ENCODE assay signal across 28 cellular contexts in the genomic region with DNA sequence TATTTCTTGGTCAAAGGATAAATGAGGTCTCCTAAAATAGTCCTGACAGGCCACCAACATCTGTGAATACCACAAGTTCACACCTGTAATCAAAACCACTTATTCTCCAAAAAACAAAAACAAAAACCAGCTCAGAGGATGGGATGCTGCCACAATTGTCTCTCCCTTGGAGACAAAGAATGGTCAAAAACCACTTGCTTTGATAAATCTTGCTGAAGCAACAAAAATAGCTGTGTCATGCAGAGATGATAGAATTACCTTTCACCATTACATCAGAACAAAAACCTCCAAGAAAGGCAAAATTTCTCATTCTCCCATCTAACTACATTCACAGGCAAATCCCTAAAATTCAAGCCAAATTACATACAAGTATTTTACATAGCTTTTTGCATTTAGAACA.
DNase-seq lines count a peak whose midpoint lies in the region; ATAC-seq, FAIRE-seq and TF ChIP-seq lines count a peak whose summit lies in the region.
"Had no signal": no experiment of that assay in that cellular context is flagged by ENCODE, and none has a peak within 500 bp of the region (broad histone marks: within the 10 kb centered on the region; RNA-seq: fewer than 3 reads in every experiment).

No MANE protein-coding gene starts in this region.

- H2AFZ ChIP-seq in HepG2 (ENCODE audit: low read length): no peak overlapping the region

- H3K79me1 ChIP-seq in mesendoderm (ENCODE audit: low read length): no peaks in the 10 kb centered on the region

- no peak for DNase-seq in HepG2 (ENCODE audit: low spot score)
- no peak for DNase-seq in right lobe of liver
- no peak for DNase-seq in ascending aorta (ENCODE audit: low spot score in 2 of 2)
- DNase-seq in mesendoderm: peak; percentile 37
- DNase-seq in aorta: no peak
- no peak for DNase-seq in stimulated activated naive CD4-positive, alpha-beta T cell treated with Interleukin-2 at 50 U/mL for 16 hours (lab: John Stamatoyannopoulos, UW)
- DNase-seq in pons (ENCODE audit: low spot score): no peak
- DNase-seq in dorsolateral prefrontal cortex: no peak
- DNase-seq: activated CD4-positive, alpha-beta memory T cell treated with anti-CD3 and anti-CD28 coated beads for 36 hours; activated CD8-positive, alpha-beta memory T cell treated with anti-CD3 and anti-CD28 coated beads, Interleukin-2, amount 50 U/mL, for 4 hours; activated naive CD4-positive, alpha-beta T cell treated with anti-CD3 and anti-CD28 coated beads for 36 hours; cortex of kidney; DMS153; endodermal cell; foreskin melanocyte; NCI-H1048; NCI-H187; NCI-H2171; NCI-H524; NK-92 treated with Interleukin-12 subunit alpha and Interleukin-12 subunit beta, amount 100 ng/mL, for 24 hours; Peyer's patch; sigmoid colon; stimulated activated CD4-positive, alpha-beta T cell treated with anti-CD3 and anti-CD28 coated beads, Interleukin-4, amount 100 ng/mL, for 24 hours; T-cell had no signal

- H3K23ac ChIP-seq in mesendoderm (ENCODE audit: low read length): no peak overlapping the region

- H3K18ac ChIP-seq in mesendoderm (ENCODE audit: low read length): peak overlapping the region; percentile 46

- FAIRE-seq in HepG2 (lab: Jason Lieb, UNC): no peak

- ATAC-seq in HepG2 (no peak), right lobe of liver (no peak), aorta (ENCODE audit: low FRiP score) (no peak)
- ATAC-seq: esophagus mucosa; stimulated activated effector memory CD8-positive, alpha-beta T cell treated with anti-CD3 and anti-CD28 coated beads, Interleukin-12 subunit alpha, Interleukin-12 subunit beta, amount 100 ng/mL, for 72 hours; T-cell had no signal

- H3K4me1 ChIP-seq in HepG2 (ENCODE audit: insufficient read depth, low read length): no peaks in the 10 kb centered on the region
- peaks cover 0 to 29% (median 7%) of the 10 kb centered on the region in 4 donors for H3K4me1 ChIP-seq in right lobe of liver
- peaks cover 7 to 35% of the 10 kb centered on the region in 2 donors for H3K4me1 ChIP-seq in ascending aorta
- H3K4me1 ChIP-seq in mesendoderm (ENCODE audit: control insufficient read depth, low read depth, low read length): no peaks in the 10 kb centered on the region
- H3K4me1 ChIP-seq in aorta (ENCODE audit: control insufficient read depth in 1 of 2, insufficient read depth in 2 of 2, low read length in 2 of 2): peaks cover 5 to 16% of the 10 kb centered on the region in 2 donors

- TF ChIP-seq POLR2A in HepG2 (IDR thresholded peaks at IDR 0.05; ENCODE audit: insufficient read depth in 1 of 2, low read depth in 2 of 2, low read length in 2 of 2) (no peak), right lobe of liver (IDR thresholded peaks at IDR 0.05) (no peak)

- TF ChIP-seq EP300 in HepG2 (IDR thresholded peaks at IDR 0.05; ENCODE audit: low read depth in 2 of 2, low read length in 2 of 2) (no peak), HepG2 (CRISPR knock-in tag; IDR thresholded peaks at IDR 0.05; ENCODE audit: borderline replicate concordance) (no peak)

- BruUV-seq in HepG2 (replicated peaks; lab: Mats Ljungman, UMichigan): no TSS peak

- no peak overlapping the region for H3K4me3 ChIP-seq in HepG2 (replicated peaks in 1 of 3; ENCODE audit: insufficient read depth in 1 of 3, low read depth in 2 of 3, low read length in 3 of 3)
- no peak overlapping the region for H3K4me3 ChIP-seq in right lobe of liver
- no peak overlapping the region for H3K4me3 ChIP-seq in ascending aorta
- H3K4me3 ChIP-seq in mesendoderm (ENCODE audit: low read length): no peak overlapping the region
- H3K4me3 ChIP-seq in aorta (ENCODE audit: low read length in 2 of 2): no peak overlapping the region
- no peak overlapping the region for H3K4me3 ChIP-seq in dorsolateral prefrontal cortex
- H3K4me3 ChIP-seq: cardiac muscle cell, Peyer's patch, sigmoid colon, SJSA1 had no signal

- H3K56ac ChIP-seq in mesendoderm (ENCODE audit: low read length): no peak overlapping the region

- TF ChIP-seq RAD21 in HepG2 (CRISPR knock-in tag; IDR thresholded peaks at IDR 0.05): no peak

- H3K9ac ChIP-seq in HepG2 (ENCODE audit: insufficient read depth, low read depth, low read length) (no peak overlapping the region), mesendoderm (ENCODE audit: low read length) (no peak overlapping the region)

- TF ChIP-seq CTCF in HepG2 (CRISPR knock-in tag; IDR thresholded peaks at IDR 0.05) (no peak), right lobe of liver (IDR thresholded peaks at IDR 0.05) (no peak), ascending aorta (IDR thresholded peaks at IDR 0.05) (no peak), dorsolateral prefrontal cortex (IDR thresholded peaks at IDR 0.05 in 54 of 56, conservative IDR thresholded peaks at IDR 0.05 in 2 of 56; ENCODE audit: low read depth in 1 of 56, partially characterized antibody in 56 of 56) (no peak)

- H3K9me3 ChIP-seq in HepG2 (ENCODE audit: low read length): no peaks in the 10 kb centered on the region
- no peaks in the 10 kb centered on the region for H3K9me3 ChIP-seq in right lobe of liver
- no peaks in the 10 kb centered on the region for H3K9me3 ChIP-seq in ascending aorta
- no peaks in the 10 kb centered on the region for H3K9me3 ChIP-seq in aorta (ENCODE audit: control insufficient read depth, low read length)
- H3K9me3 ChIP-seq: Peyer's patch, sigmoid colon, SJSA1 had no signal

- intact Hi-C loops in HepG2 (cut with micrococcal nuclease; ENCODE audit: unreplicated experiment) (no loop called here), right lobe of liver (cut with DNase I) (no loop called here), ascending aorta (cut with DNase I) (loop anchor here (5.0 kb wide), 1 partner anchor 74 kb away; no protein-coding TSS in a partner anchor), aorta (cut with DNase I) (no loop called here), dorsolateral prefrontal cortex (cut with DNase I) (no loop called here)

- no peaks in the 10 kb centered on the region for H3K36me3 ChIP-seq in HepG2 (replicated peaks in 1 of 2; ENCODE audit: control insufficient read depth in 1 of 2, insufficient read depth in 2 of 2, low read length in 2 of 2)
- no peaks in the 10 kb centered on the region for H3K36me3 ChIP-seq in right lobe of liver
- no peaks in the 10 kb centered on the region for H3K36me3 ChIP-seq in ascending aorta
- H3K36me3 ChIP-seq in mesendoderm (ENCODE audit: control insufficient read depth, insufficient read depth, low read length): no peaks in the 10 kb centered on the region
- H3K36me3 ChIP-seq in aorta (ENCODE audit: control insufficient read depth in 1 of 2, insufficient read depth in 2 of 2, low read length in 1 of 2): no peaks in the 10 kb centered on the region
- H3K36me3 ChIP-seq: cardiac muscle cell, Peyer's patch, sigmoid colon, SJSA1 had no signal

- in situ Hi-C loops in HepG2 (cut with HindIII; ENCODE audit: extremely low pct_ligation_motif_present, low pct_unique_long_range_greater_than_20kb): no loop called here

- no peak overlapping the region for H2BK120ac ChIP-seq in mesendoderm (ENCODE audit: low read depth, low read length)

- no peak overlapping the region for H2BK15ac ChIP-seq in mesendoderm (replicated peaks; ENCODE audit: low read depth)

- H4K5ac ChIP-seq in mesendoderm (ENCODE audit: low read length): no peak overlapping the region

- no peaks in the 10 kb centered on the region for H4K20me1 ChIP-seq in HepG2 (ENCODE audit: insufficient read depth, low read length)

- POLR2A ChIA-PET in HepG2 (lab: Yijun Ruan, JAX): no interaction called here

- CTCF ChIA-PET in HepG2 (lab: Yijun Ruan, JAX; ENCODE audit: low intra/inter-chr PET ratio, low total read pairs): no interaction called here

- H3K27ac ChIP-seq in HepG2 (ENCODE audit: extremely low read length, insufficient read depth, low read length) (no peak overlapping the region), right lobe of liver (no peak overlapping the region), ascending aorta (peak overlapping the region; percentile 67 to 76), mesendoderm (ENCODE audit: low read depth, low read length) (no peak overlapping the region), aorta (ENCODE audit: low read depth in 1 of 2, low read length in 2 of 2) (peak overlapping the region; percentile 51 to 71), dorsolateral prefrontal cortex (peak overlapping the region in 3 of 59 donors; percentile 3 to 22 (median 20))
- H3K27ac ChIP-seq: cardiac muscle cell, Peyer's patch, SJSA1 had no signal

- H3K27me3 ChIP-seq in HepG2 (ENCODE audit: control insufficient read depth in 1 of 2, insufficient read depth in 2 of 2, low read length in 2 of 2): peaks cover 0 to 3% of the 10 kb centered on the region in 2 experiments; a peak in 2 of 5 replicates
- no peaks in the 10 kb centered on the region for H3K27me3 ChIP-seq in right lobe of liver
- H3K27me3 ChIP-seq in ascending aorta: no peaks in the 10 kb centered on the region
- no peaks in the 10 kb centered on the region for H3K27me3 ChIP-seq in mesendoderm (ENCODE audit: insufficient read depth, low read length, poor library complexity)
- H3K27me3 ChIP-seq in aorta (ENCODE audit: control insufficient read depth in 1 of 2, insufficient read depth in 2 of 2, low read length in 1 of 2): no peaks in the 10 kb centered on the region
- no peaks in the 10 kb centered on the region for H3K27me3 ChIP-seq in dorsolateral prefrontal cortex
- H3K27me3 ChIP-seq: cardiac muscle cell, Peyer's patch, sigmoid colon, SJSA1 had no signal

- no peak overlapping the region for H3K4ac ChIP-seq in mesendoderm (ENCODE audit: low read depth, low read length)

- H3K4me2 ChIP-seq in HepG2 (ENCODE audit: low read depth, low read length): no peak overlapping the region
- H3K4me2 ChIP-seq in mesendoderm (ENCODE audit: low read length): no peak overlapping the region

- H4K8ac ChIP-seq in mesendoderm (ENCODE audit: low read depth, low read length): no peak overlapping the region

- no peak overlapping the region for H2AK5ac ChIP-seq in mesendoderm (ENCODE audit: low read length)

- H2BK5ac ChIP-seq in mesendoderm (ENCODE audit: low read length): no peak overlapping the region

- no peaks in the 10 kb centered on the region for H3K79me2 ChIP-seq in HepG2 (ENCODE audit: insufficient read depth, low read length)
- no peaks in the 10 kb centered on the region for H3K79me2 ChIP-seq in mesendoderm (ENCODE audit: control insufficient read depth, insufficient read depth, low read length)

TF ChIP-seq in HepG2, 621 proteins besides CTCF, POLR2A, EP300 and RAD21:
- TF ChIP-seq POLR2G (IDR thresholded peaks at IDR 0.05; ENCODE audit: low read depth, low read length): no peak
- no peak for TF ChIP-seq ZNF564 (CRISPR knock-in tag; IDR thresholded peaks at IDR 0.05)
- no peak for TF ChIP-seq ZNF670 (CRISPR knock-in tag; IDR thresholded peaks at IDR 0.05; ENCODE audit: borderline replicate concordance)
- no peak for TF ChIP-seq NFYC (CRISPR knock-in tag; IDR thresholded peaks at IDR 0.05)
- 0 out of 2 replicates have a peak, but pooled peaks have one; percentile 27 for TF ChIP-seq NFE2L2 (IDR thresholded peaks at IDR 0.05; ENCODE audit: low read length)

Comparison
In these comparisons a context has a peak if more than half of its experiments do, and no peak if none do; other contexts are left out.
1. H3K27ac ChIP-seq: peak in ascending aorta (2 of 2) and aorta (2 of 2); none in HepG2 (single experiment), right lobe of liver (0 of 3) and mesendoderm (single experiment).